ENCODE assay signal across 9 cellular contexts in genomic region chr16:72099377-72099818, GRCh38. TPM values are rescaled to one million over a fixed set of nuclear protein-coding genes. Genes with fewer than 3 reads are reported as not detected.
A peak's percentile ranks its signal among the peaks of the same experiment; 100 is the strongest.
DNase-seq lines count a peak whose midpoint lies in the region; ATAC-seq and TF ChIP-seq lines count a peak whose summit lies in the region.
"Had no signal": no experiment of that assay in that cellular context is flagged by ENCODE, and none has a peak within 500 bp of the region (broad histone marks: within the 10 kb centered on the region; RNA-seq: fewer than 3 reads in every experiment).

No MANE protein-coding gene starts in this region.

- CTCF ChIA-PET in CD8-positive, alpha-beta memory T cell (lab: Charles Lee), result interaction anchor here (0.9 kb wide), 1 partner anchor 29 kb away, joined by 3 read pairs; no protein-coding TSS in a partner anchor

- intact Hi-C loops in left ventricle myocardium inferior (cut with micrococcal nuclease), result no loop called here
- intact Hi-C loops in sciatic nerve (cut with DNase I), result no loop called here

- peaks cover 24 to 38% (median 27%) of the 10 kb centered on the region in 3 donors for H3K4me1 Mint-ChIP-seq in CD8-positive, alpha-beta memory T cell

- no peak overlapping the region for H3K4me3 Mint-ChIP-seq in CD8-positive, alpha-beta memory T cell

- H3K36me3 Mint-ChIP-seq in CD8-positive, alpha-beta memory T cell, result peaks cover 7 to 89% (median 28%) of the 10 kb centered on the region in 3 donors
- H3K36me3 Mint-ChIP-seq in activated naive CD4-positive, alpha-beta T cell treated with anti-CD3 and anti-CD28 coated beads, Interleukin-2, amount 50 U/mL, for 72 hours, result peaks cover 24 to 33% of the 10 kb centered on the region in 2 donors

- peak; percentile 72 for TF ChIP-seq CTCF in left ventricle myocardium inferior (IDR thresholded peaks at IDR 0.05; ENCODE audit: borderline replicate concordance)

- H3K27me3 ChIP-seq in CD8-positive, alpha-beta memory T cell (ENCODE audit: insufficient read depth, low read length, poor library complexity, severe bottlenecking), result no peaks in the 10 kb centered on the region
- no peaks in the 10 kb centered on the region for H3K27me3 ChIP-seq in left ventricle myocardium inferior (ENCODE audit: low read depth)

- H3K27me3 Mint-ChIP-seq in CD8-positive, alpha-beta memory T cell, result no peaks in the 10 kb centered on the region

- H3K9me3 Mint-ChIP-seq in CD8-positive, alpha-beta memory T cell, result no peaks in the 10 kb centered on the region
- no peaks in the 10 kb centered on the region for H3K9me3 Mint-ChIP-seq in activated naive CD4-positive, alpha-beta T cell treated with anti-CD3 and anti-CD28 coated beads, Interleukin-2, amount 50 U/mL, for 72 hours

- no peak overlapping the region for H3K27ac ChIP-seq in CD8-positive, alpha-beta memory T cell (ENCODE audit: low read depth, low read length)
- H3K27ac ChIP-seq in left ventricle myocardium inferior (replicated peaks), result no peak overlapping the region

- peaks cover 83% of the 10 kb centered on the region for H3K36me3 ChIP-seq in CD8-positive, alpha-beta memory T cell (ENCODE audit: insufficient read depth, low read length)
- H3K36me3 ChIP-seq in left ventricle myocardium inferior, result peaks cover 85% of the 10 kb centered on the region

- H3K4me1 ChIP-seq in CD8-positive, alpha-beta memory T cell (ENCODE audit: insufficient read depth, low read length), result peaks cover 11% of the 10 kb centered on the region
- peaks cover 13% of the 10 kb centered on the region for H3K4me1 ChIP-seq in left ventricle myocardium inferior

- H3K9me3 ChIP-seq in CD8-positive, alpha-beta memory T cell (ENCODE audit: low read length), result no peaks in the 10 kb centered on the region
- H3K9me3 ChIP-seq in left ventricle myocardium inferior (replicated peaks), result no peaks in the 10 kb centered on the region

- ATAC-seq in GM19043 (IDR thresholded peaks at IDR 0.05; ENCODE audit: low read depth, unreplicated experiment) (peak; percentile 85), HG03565 (IDR thresholded peaks at IDR 0.05; ENCODE audit: unreplicated experiment) (peak; percentile 74), sciatic nerve (peak; percentile 82), GM18873 (IDR thresholded peaks at IDR 0.05; ENCODE audit: low FRiP score, unreplicated experiment) (no peak)
- ATAC-seq in activated naive CD4-positive, alpha-beta T cell treated with anti-CD3 and anti-CD28 coated beads, Interleukin-2, amount 50 U/mL, for 72 hours, result peak; percentile 78 to 91

- no peak overlapping the region for H3K4me3 ChIP-seq in CD8-positive, alpha-beta memory T cell (ENCODE audit: low read length)
- H3K4me3 ChIP-seq in left ventricle myocardium inferior, result no peak overlapping the region

- DNase-seq in CD8-positive, alpha-beta memory T cell, result peak in 3 of 5 donors; percentile 25 to 34 (median 26)
- DNase-seq in OCI-M1 (lab: John Stamatoyannopoulos, UW), result peak; percentile 77
- peak in 1 of 2 donors; percentile 60 for DNase-seq in activated naive CD4-positive, alpha-beta T cell treated with anti-CD3 and anti-CD28 coated beads, Interleukin-2, amount 50 U/mL, for 72 hours (ENCODE audit: low spot score in 2 of 2)
- DNase-seq in left ventricle myocardium inferior, result no peak
- DNase-seq in sciatic nerve (ENCODE audit: low spot score), result no peak

- no peak overlapping the region for H3K27ac Mint-ChIP-seq in CD8-positive, alpha-beta memory T cell
- no peak overlapping the region for H3K27ac Mint-ChIP-seq in activated naive CD4-positive, alpha-beta T cell treated with anti-CD3 and anti-CD28 coated beads, Interleukin-2, amount 50 U/mL, for 72 hours

- POLR2A ChIA-PET in CD8-positive, alpha-beta memory T cell (lab: Charles Lee), result no interaction called here

RNA-seq across cellular contexts. Expression of gene DHX38, which starts 5.8 kb away (rescaled TPM):
- 10 to 100 TPM; 93.6 to 98.3 TPM for total RNA-seq in CD8-positive, alpha-beta memory T cell
- 32.7 TPM for polyA plus RNA-seq in CD8-positive, alpha-beta memory T cell
- 100 to 1,000 TPM in 1 of 2 donors, 10 to 100 TPM in 1; 81.2 to 119 TPM for total RNA-seq in activated naive CD4-positive, alpha-beta T cell treated with anti-CD3 and anti-CD28 coated beads, Interleukin-2, amount 50 U/mL, for 72 hours
- total RNA-seq in left ventricle myocardium inferior (38.7 TPM), sciatic nerve (68.6 TPM)

RNA-seq across cellular contexts. Expression of gene TXNL4B, which starts 6.0 kb away (rescaled TPM):
- 10 to 100 TPM; 37.9 to 38.7 TPM for total RNA-seq in CD8-positive, alpha-beta memory T cell
- 14.0 TPM for polyA plus RNA-seq in CD8-positive, alpha-beta memory T cell
- 10 to 100 TPM; 18.0 to 25.5 TPM for total RNA-seq in activated naive CD4-positive, alpha-beta T cell treated with anti-CD3 and anti-CD28 coated beads, Interleukin-2, amount 50 U/mL, for 72 hours
- 6.7 TPM for total RNA-seq in left ventricle myocardium inferior
- total RNA-seq in sciatic nerve, result 18.8 TPM

RNA-seq across cellular contexts. Expression of gene HPR, which starts 36.4 kb away (rescaled TPM):
- total RNA-seq in CD8-positive, alpha-beta memory T cell, result not detected
- not detected for polyA plus RNA-seq in CD8-positive, alpha-beta memory T cell
- not detected for total RNA-seq in activated naive CD4-positive, alpha-beta T cell treated with anti-CD3 and anti-CD28 coated beads, Interleukin-2, amount 50 U/mL, for 72 hours
- total RNA-seq in left ventricle myocardium inferior (67.8 TPM), sciatic nerve (3.0 TPM)
- total RNA-seq: T-helper 2 cell treated with Interferon-gamma antibody and Interleukin-4, amounts not matched to agents 100 ng/mL and 5 ng/mL, for 36 hours had no signal

RNA-seq across cellular contexts. Expression of gene HP, which starts 45.1 kb away (rescaled TPM):
- not detected for total RNA-seq in CD8-positive, alpha-beta memory T cell
- not detected for polyA plus RNA-seq in CD8-positive, alpha-beta memory T cell
- total RNA-seq in activated naive CD4-positive, alpha-beta T cell treated with anti-CD3 and anti-CD28 coated beads, Interleukin-2, amount 50 U/mL, for 72 hours, result not detected
- total RNA-seq in left ventricle myocardium inferior, result 1.6 TPM
- total RNA-seq in sciatic nerve, result 35.4 TPM
- total RNA-seq: T-helper 2 cell treated with Interferon-gamma antibody and Interleukin-4, amounts not matched to agents 100 ng/mL and 5 ng/mL, for 36 hours had no signal

Comparison
In these comparisons a context has a peak if more than half of its experiments do, and no peak if none do; other contexts are left out.
1. DNase-seq: peak in CD8-positive, alpha-beta memory T cell (3 of 5) and OCI-M1 (single experiment); none in left ventricle myocardium inferior (single experiment) and sciatic nerve (single experiment).
2. RNA of gene HPR, which starts 36.4 kb away (total RNA-seq): 67.8 TPM in left ventricle myocardium inferior (single experiment); 3.0 TPM in sciatic nerve (single experiment), not detected in CD8-positive, alpha-beta memory T cell and not detected in activated naive CD4-positive, alpha-beta T cell treated with anti-CD3 and anti-CD28 coated beads, Interleukin-2, amount 50 U/mL, for 72 hours; every median in the first group is over 10 times any median in the second.